ENCODE assay signal across 9 cellular contexts in the genomic region with DNA sequence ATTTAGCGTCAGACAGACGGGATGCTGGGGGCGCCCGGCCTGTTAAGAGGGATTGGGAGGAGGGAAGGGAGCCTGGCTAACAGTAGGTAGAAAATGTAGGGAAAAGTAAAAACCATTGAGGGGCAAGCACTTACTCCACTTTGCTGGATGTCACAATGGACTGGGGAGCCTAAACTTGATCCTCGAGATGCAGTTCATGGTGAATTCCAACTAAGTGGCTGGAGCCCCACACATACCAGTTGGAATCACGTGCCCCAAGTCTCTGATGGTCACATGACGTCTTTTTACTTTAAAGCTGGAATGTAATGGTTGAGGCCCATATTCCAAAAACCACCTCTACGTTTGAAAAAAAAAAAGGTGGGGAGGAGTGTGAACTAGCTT. TPM values are rescaled to one million over a fixed set of nuclear protein-coding genes. Genes with fewer than 3 reads are reported as not detected.
A peak's percentile ranks its signal among the peaks of the same experiment; 100 is the strongest.
DNase-seq lines count a peak whose midpoint lies in the region; TF ChIP-seq lines count a peak whose summit lies in the region.
"Had no signal": no experiment of that assay in that cellular context is flagged by ENCODE, and none has a peak within 500 bp of the region (broad histone marks: within the 10 kb centered on the region; RNA-seq: fewer than 3 reads in every experiment).

No MANE protein-coding gene starts in this region.

- H3K4me1 ChIP-seq in spleen (no peaks in the 10 kb centered on the region), MM.1S (ENCODE audit: low read length) (no peaks in the 10 kb centered on the region)

- peaks cover 0 to 61% (median 22%) of the 10 kb centered on the region in 7 donors for H3K27me3 ChIP-seq in spleen (replicated peaks in 1 of 7)
- H3K27me3 ChIP-seq in MM.1S (replicated peaks; ENCODE audit: insufficient read depth, low read length), result no peaks in the 10 kb centered on the region

- TF ChIP-seq POLR2A in spleen (IDR thresholded peaks at IDR 0.05), result no peak

- H3K36me3 ChIP-seq in spleen, result no peaks in the 10 kb centered on the region
- no peaks in the 10 kb centered on the region for H3K36me3 ChIP-seq in MM.1S (replicated peaks; ENCODE audit: insufficient read depth, low read length)

- H3K27ac ChIP-seq in spleen, result peak overlapping the region; percentile 19 to 88 (median 82)
- H3K27ac ChIP-seq in MM.1S (ENCODE audit: low read length), result no peak overlapping the region

- in situ Hi-C loops in astrocyte of the spinal cord (cut with HindIII; ENCODE audit: low sequenced_read_pairs), result no loop called here

- no peaks in the 10 kb centered on the region for H4K20me1 ChIP-seq in MM.1S (ENCODE audit: insufficient read depth, low read length)

- DNase-seq in HFF-Myc (ENCODE audit: extremely low read depth, low read depth), result no peak
- DNase-seq in astrocyte of the spinal cord (ENCODE audit: low read depth, low spot score), result no peak
- DNase-seq in spleen, result no peak
- DNase-seq in retina, result no peak
- DNase-seq in activated CD4-positive, alpha-beta T cell treated with anti-CD3 and anti-CD28 coated beads, Interleukin-2, amount 50 U/mL, for 4 hours, result no peak
- DNase-seq in MM.1S, result no peak
- DNase-seq in GM19238 (ENCODE audit: insufficient read length, low spot score), result no peak
- DNase-seq: activated naive CD8-positive, alpha-beta T cell treated with anti-CD3 and anti-CD28 coated beads, Interleukin-2, amount 10 ng/mL, durations not matched to agents 7 days and 5 days had no signal

- no peaks in the 10 kb centered on the region for H3K79me2 ChIP-seq in MM.1S (ENCODE audit: low read length)

- no peak for TF ChIP-seq CTCF in HFF-Myc (IDR thresholded peaks at IDR 0.05; ENCODE audit: low read depth, low read length, missing control alignments)
- TF ChIP-seq CTCF in astrocyte of the spinal cord (IDR thresholded peaks at IDR 0.05; ENCODE audit: low read depth, low read length), result no peak
- TF ChIP-seq CTCF in spleen (IDR thresholded peaks at IDR 0.05 in 8 of 11, conservative IDR thresholded peaks at IDR 0.05 in 3 of 11), result no peak
- no peak for TF ChIP-seq CTCF in MM.1S (IDR thresholded peaks at IDR 0.05; ENCODE audit: low read length)

- H2AFZ ChIP-seq in MM.1S (ENCODE audit: low read length), result no peak overlapping the region

- no peaks in the 10 kb centered on the region for H3F3A ChIP-seq in MM.1S (ENCODE audit: insufficient read depth, low read length)

- H3K4me3 ChIP-seq in HFF-Myc (replicated peaks; ENCODE audit: low read depth, low read length) (peak overlapping the region; percentile 69), astrocyte of the spinal cord (ENCODE audit: low read depth, low read length) (peak overlapping the region; percentile 74), iPS-18c (ENCODE audit: insufficient read depth, low read depth, low read length) (peak overlapping the region; percentile 64), spleen (peak overlapping the region; percentile 22 to 70 (median 38)), MM.1S (ENCODE audit: low read length) (no peak overlapping the region)

- intact Hi-C loops in spleen (cut with DNase I; ENCODE audit: low total_unique reads), result no loop called here

- H3K9me3 ChIP-seq in iPS-18c (ENCODE audit: control insufficient read depth, insufficient read depth, low read length) (no peaks in the 10 kb centered on the region), spleen (no peaks in the 10 kb centered on the region), MM.1S (replicated peaks; ENCODE audit: insufficient read depth, low read length) (no peaks in the 10 kb centered on the region)

- no peaks in the 10 kb centered on the region for H3K9me2 ChIP-seq in MM.1S (replicated peaks; ENCODE audit: insufficient read depth, low read length)

- H3K9ac ChIP-seq in MM.1S (ENCODE audit: low read length), result no peak overlapping the region

- WGBS in spleen, 5 donors, result 16 to 69% (median 42%) methylated on average over 8 of the region's 8 CpGs

- H3K4me2 ChIP-seq in MM.1S (ENCODE audit: low read depth, low read length), result no peak overlapping the region

RNA-seq across cellular contexts. Expression of gene PLS3, which starts 1.5 kb away (rescaled TPM):
- 100 to 1,000 TPM in 6 of 7 donors, 10 to 100 TPM in 1; 82.0 to 159 (median 120) TPM for total RNA-seq in spleen
- polyA plus RNA-seq in spleen, result 10 to 100 TPM; 20.3 to 57.0 (median 23.7) TPM
